ENCODE assay signal across 20 cellular contexts in genomic region chr2:24914713-24915112, GRCh38.
"Had no signal": no experiment of that assay in that cellular context is flagged by ENCODE, and none has a peak within 500 bp of the region (broad histone marks: within the 10 kb centered on the region; RNA-seq: fewer than 3 reads in every experiment).

No MANE protein-coding gene starts in this region.

- H3K36me3 ChIP-seq: ascending aorta, breast epithelium, prostate gland, thoracic aorta had no signal

- H3K4me3 Mint-ChIP-seq: activated CD4-positive, alpha-beta T cell treated with anti-CD3 and anti-CD28 coated beads, Interleukin-2, amount 10 ng/mL, durations not matched to agents 7 days and 5 days; activated naive CD8-positive, alpha-beta T cell treated with anti-CD3 and anti-CD28 coated beads, Interleukin-2, amount 50 U/mL, for 24 hours; activated T-helper 1 cell treated with anti-CD3 and anti-CD28 coated beads, Interleukin-12 subunit alpha, Interleukin-12 subunit beta, Interleukin-2, Interleukin-4 antibody, amounts not matched to agents 30 ng/mL and 10 ng/mL and 1 ng/mL, durations not matched to agents 14 hours and 24 hours and 36 hours; dendritic cell treated with granulocyte-macrophage colony-stimulating factor and Interleukin-4, amounts not matched to agents 40 ng/mL and 50 ng/mL, for 4 days; effector memory CD8-positive, alpha-beta T cell; T-helper 2 cell treated with Interferon-gamma antibody and Interleukin-4, amounts not matched to agents 5 μg/mL and 100 μg/mL, for 36 hours had no signal

- H3K9me3 Mint-ChIP-seq: activated CD4-positive, alpha-beta T cell treated with anti-CD3 and anti-CD28 coated beads, Interleukin-2, amount 10 ng/mL, durations not matched to agents 7 days and 5 days; activated T-helper 1 cell treated with anti-CD3 and anti-CD28 coated beads, Interleukin-12 subunit alpha, Interleukin-12 subunit beta, Interleukin-2, Interleukin-4 antibody, amounts not matched to agents 30 ng/mL and 10 ng/mL and 1 ng/mL, durations not matched to agents 14 hours and 24 hours and 36 hours; dendritic cell treated with granulocyte-macrophage colony-stimulating factor and Interleukin-4, amounts not matched to agents 40 ng/mL and 50 ng/mL, for 4 days; effector memory CD8-positive, alpha-beta T cell; T-helper 2 cell treated with Interferon-gamma antibody and Interleukin-4, amounts not matched to agents 5 μg/mL and 100 μg/mL, for 36 hours had no signal

- H3K27ac Mint-ChIP-seq: activated CD4-positive, alpha-beta T cell treated with anti-CD3 and anti-CD28 coated beads, Interleukin-2, amount 10 ng/mL, durations not matched to agents 7 days and 5 days; activated naive CD8-positive, alpha-beta T cell treated with anti-CD3 and anti-CD28 coated beads, Interleukin-2, amount 50 U/mL, for 24 hours; activated T-helper 1 cell treated with anti-CD3 and anti-CD28 coated beads, Interleukin-12 subunit alpha, Interleukin-12 subunit beta, Interleukin-2, Interleukin-4 antibody, amounts not matched to agents 30 ng/mL and 10 ng/mL and 1 ng/mL, durations not matched to agents 14 hours and 24 hours and 36 hours; dendritic cell treated with granulocyte-macrophage colony-stimulating factor and Interleukin-4, amounts not matched to agents 40 ng/mL and 50 ng/mL, for 4 days; T-helper 2 cell treated with Interferon-gamma antibody and Interleukin-4, amounts not matched to agents 5 μg/mL and 100 μg/mL, for 36 hours had no signal

- H3K4me3 ChIP-seq: ascending aorta, lung, prostate gland, smooth muscle cell, stomach, thoracic aorta had no signal

- ATAC-seq: activated naive CD8-positive, alpha-beta T cell treated with anti-CD3 and anti-CD28 coated beads, Interleukin-2, amount 50 U/mL, for 24 hours; effector memory CD8-positive, alpha-beta T cell; left cardiac atrium had no signal

- H3K27me3 Mint-ChIP-seq: activated CD4-positive, alpha-beta T cell treated with anti-CD3 and anti-CD28 coated beads, Interleukin-2, amount 10 ng/mL, durations not matched to agents 7 days and 5 days; activated naive CD8-positive, alpha-beta T cell treated with anti-CD3 and anti-CD28 coated beads, Interleukin-2, amount 50 U/mL, for 24 hours; effector memory CD8-positive, alpha-beta T cell; naive B cell had no signal

- H3K9me3 ChIP-seq: ascending aorta, breast epithelium, prostate gland, thoracic aorta had no signal

- H3K4me1 ChIP-seq: ascending aorta, prostate gland had no signal

- H3K27me3 ChIP-seq: ascending aorta, breast epithelium, stomach had no signal

- H3K27ac ChIP-seq: ascending aorta, prostate gland, thoracic aorta had no signal

- DNase-seq: activated CD4-positive, alpha-beta T cell treated with anti-CD3 and anti-CD28 coated beads, Interleukin-2, amount 10 ng/mL, durations not matched to agents 7 days and 5 days; activated CD8-positive, alpha-beta memory T cell treated with anti-CD3 and anti-CD28 coated beads, Interleukin-2, amount 50 U/mL, for 48 hours; activated naive CD4-positive, alpha-beta T cell treated with Interleukin-2 at 50 U/mL for 16 hours; activated naive CD8-positive, alpha-beta T cell treated with anti-CD3 and anti-CD28 coated beads, Interleukin-2, amount 50 U/mL, for 24 hours; cerebellar nuclear complex; effector memory CD8-positive, alpha-beta T cell; foreskin melanocyte; left cardiac atrium; naive B cell; right cardiac atrium; stomach had no signal
